In genomic region chr12:13091831-13092230, GRCh38 we compare ENCODE assay signal across 20 cellular contexts. TPM values are rescaled to one million over a fixed set of nuclear protein-coding genes. Genes with fewer than 3 reads are reported as not detected.
"Had no signal": no experiment of that assay in that cellular context is flagged by ENCODE, and none has a peak within 500 bp of the region (broad histone marks: within the 10 kb centered on the region; RNA-seq: fewer than 3 reads in every experiment).

No MANE protein-coding gene starts in this region.

- DNase-seq: activated CD4-positive, alpha-beta T cell treated with anti-CD3 and anti-CD28 coated beads, Interleukin-2, amount 50 U/mL, for 1 hour; activated CD4-positive, CD25-positive, alpha-beta regulatory T cell treated with anti-CD3 and anti-CD28 coated beads, Interleukin-2, amount 50 U/mL, for 72 hours; activated CD8-positive, alpha-beta T cell treated with anti-CD3 and anti-CD28 coated beads, Interleukin-2, amount 10 ng/mL, durations not matched to agents 7 days and 5 days; activated T-cell treated with anti-CD3 and anti-CD28 coated beads, Interleukin-2, amount 50 U/mL, for 1 hour; adrenal gland; colonic mucosa; head of caudate nucleus; left ventricle myocardium superior; sigmoid colon; stimulated activated CD4-positive, alpha-beta T cell treated with anti-CD3 and anti-CD28 coated beads, Interleukin-4, amount 100 ng/mL, for 1 hour; stimulated activated naive CD4-positive, alpha-beta T cell treated with Interleukin-2 at 50 U/mL for 16 hours; upper lobe of left lung had no signal

- H3K27ac Mint-ChIP-seq: activated CD8-positive, alpha-beta T cell treated with anti-CD3 and anti-CD28 coated beads, Interleukin-2, amount 10 ng/mL, durations not matched to agents 7 days and 5 days; activated naive CD8-positive, alpha-beta T cell had no signal

- H3K36me3 Mint-ChIP-seq: activated naive CD8-positive, alpha-beta T cell had no signal

- H3K27me3 Mint-ChIP-seq: activated naive CD8-positive, alpha-beta T cell had no signal

- H3K4me3 Mint-ChIP-seq: activated CD8-positive, alpha-beta T cell treated with anti-CD3 and anti-CD28 coated beads, Interleukin-2, amount 10 ng/mL, durations not matched to agents 7 days and 5 days; activated naive CD8-positive, alpha-beta T cell; neural crest cell had no signal

- H3K9me3 Mint-ChIP-seq: neural crest cell had no signal

RNA-seq across cellular contexts. Expression of gene GSG1, which starts 11.6 kb away (rescaled TPM):
- total RNA-seq: activated CD8-positive, alpha-beta T cell treated with anti-CD3 and anti-CD28 coated beads, Interleukin-2, amount 10 ng/mL, durations not matched to agents 7 days and 5 days; adrenal gland; bronchial epithelial cell; colonic mucosa; gastroesophageal sphincter; left ventricle myocardium superior; mononuclear cell; neural crest cell; posterior vena cava; sigmoid colon; T-helper 2 cell treated with Interferon-gamma antibody and Interleukin-4, amounts not matched to agents 100 ng/mL and 5 ng/mL, for 36 hours; thoracic aorta; upper lobe of left lung had no signal
- polyA plus RNA-seq: adrenal gland, sigmoid colon had no signal
